ENCODE assay signal across 1 cellular context in genomic region chr1:25958475-25958874, GRCh38.
TF ChIP-seq lines count a peak whose summit lies in the region.

No MANE protein-coding gene starts in this region.

TF ChIP-seq in K562, 482 proteins besides CTCF, POLR2A, EP300 and RAD21:
- TF ChIP-seq, protein P1, sequence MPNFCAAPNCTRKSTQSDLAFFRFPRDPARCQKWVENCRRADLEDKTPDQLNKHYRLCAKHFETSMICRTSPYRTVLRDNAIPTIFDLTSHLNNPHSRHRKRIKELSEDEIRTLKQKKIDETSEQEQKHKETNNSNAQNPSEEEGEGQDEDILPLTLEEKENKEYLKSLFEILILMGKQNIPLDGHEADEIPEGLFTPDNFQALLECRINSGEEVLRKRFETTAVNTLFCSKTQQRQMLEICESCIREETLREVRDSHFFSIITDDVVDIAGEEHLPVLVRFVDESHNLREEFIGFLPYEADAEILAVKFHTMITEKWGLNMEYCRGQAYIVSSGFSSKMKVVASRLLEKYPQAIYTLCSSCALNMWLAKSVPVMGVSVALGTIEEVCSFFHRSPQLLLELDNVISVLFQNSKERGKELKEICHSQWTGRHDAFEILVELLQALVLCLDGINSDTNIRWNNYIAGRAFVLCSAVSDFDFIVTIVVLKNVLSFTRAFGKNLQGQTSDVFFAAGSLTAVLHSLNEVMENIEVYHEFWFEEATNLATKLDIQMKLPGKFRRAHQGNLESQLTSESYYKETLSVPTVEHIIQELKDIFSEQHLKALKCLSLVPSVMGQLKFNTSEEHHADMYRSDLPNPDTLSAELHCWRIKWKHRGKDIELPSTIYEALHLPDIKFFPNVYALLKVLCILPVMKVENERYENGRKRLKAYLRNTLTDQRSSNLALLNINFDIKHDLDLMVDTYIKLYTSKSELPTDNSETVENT (CRISPR knock-in tag; IDR thresholded peaks at IDR 0.05), result 0 out of 2 replicates have a peak, but pooled peaks have one; percentile 21
- TF ChIP-seq ZNF140 (CRISPR knock-in tag; IDR thresholded peaks at IDR 0.05) (no peak), ZBTB33 (CRISPR knock-in tag; IDR thresholded peaks at IDR 0.05) (peak; percentile 0; the same call in 1 of the 2 replicates)
